Comparison of ENCODE assay signal across 22 cellular contexts in the genomic region with DNA sequence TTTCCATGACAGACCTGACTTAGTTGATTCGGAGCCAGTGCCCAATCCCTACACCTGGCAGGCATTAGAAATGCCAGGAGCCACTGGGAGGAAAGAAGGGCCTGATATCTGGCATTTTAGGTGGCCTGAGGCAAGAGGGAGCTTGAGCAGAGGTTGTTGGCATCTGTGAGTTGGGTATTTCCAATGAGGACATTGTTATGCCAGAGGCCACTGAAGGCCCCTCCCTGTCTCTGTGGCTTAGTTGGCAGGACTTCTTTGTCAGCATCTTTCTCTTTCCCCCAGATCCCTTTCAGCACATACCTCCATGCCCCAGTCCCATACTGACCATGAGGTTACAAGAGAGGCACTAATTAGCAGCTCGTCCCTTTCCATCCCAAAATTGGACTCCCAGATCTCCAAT.
"Had no signal": no experiment of that assay in that cellular context is flagged by ENCODE, and none has a peak within 500 bp of the region (broad histone marks: within the 10 kb centered on the region; RNA-seq: fewer than 3 reads in every experiment).

No MANE protein-coding gene starts in this region.

- H3K4me3 Mint-ChIP-seq: naive thymus-derived CD4-positive, alpha-beta T cell; nephron progenitor cell; stimulated activated effector memory CD8-positive, alpha-beta T cell treated with anti-CD3 and anti-CD28 coated beads, Interleukin-12 subunit alpha, Interleukin-12 subunit beta, amount 100 ng/mL, for 72 hours; stimulated activated naive CD8-positive, alpha-beta T cell treated with anti-CD3 and anti-CD28 coated beads, Interleukin-15, amount 100 ng/mL, for 72 hours had no signal

- H3K79me2 ChIP-seq: hepatocyte had no signal

- H3K27me3 Mint-ChIP-seq: stimulated activated naive CD8-positive, alpha-beta T cell treated with anti-CD3 and anti-CD28 coated beads, Interleukin-15, amount 100 ng/mL, for 72 hours had no signal

- ATAC-seq: foreskin keratinocyte; left cardiac atrium; lower lobe of right lung; naive thymus-derived CD4-positive, alpha-beta T cell; psoas muscle; right lobe of liver; stimulated activated effector memory CD8-positive, alpha-beta T cell treated with anti-CD3 and anti-CD28 coated beads, Interleukin-12 subunit alpha, Interleukin-12 subunit beta, amount 100 ng/mL, for 72 hours; stimulated activated naive CD8-positive, alpha-beta T cell treated with anti-CD3 and anti-CD28 coated beads, Interleukin-15, amount 100 ng/mL, for 72 hours had no signal

- H3K4me2 ChIP-seq: hepatocyte had no signal

- H3K27me3 ChIP-seq: colonic mucosa, esophagus squamous epithelium, foreskin keratinocyte, hepatocyte, right lobe of liver, testis, transverse colon had no signal

- H3K36me3 Mint-ChIP-seq: stimulated activated effector memory CD8-positive, alpha-beta T cell treated with anti-CD3 and anti-CD28 coated beads, Interleukin-12 subunit alpha, Interleukin-12 subunit beta, amount 100 ng/mL, for 72 hours had no signal

- H3K27ac Mint-ChIP-seq: naive thymus-derived CD4-positive, alpha-beta T cell; nephron progenitor cell; stimulated activated effector memory CD8-positive, alpha-beta T cell treated with anti-CD3 and anti-CD28 coated beads, Interleukin-12 subunit alpha, Interleukin-12 subunit beta, amount 100 ng/mL, for 72 hours; stimulated activated naive CD8-positive, alpha-beta T cell treated with anti-CD3 and anti-CD28 coated beads, Interleukin-15, amount 100 ng/mL, for 72 hours had no signal

- H3K36me3 ChIP-seq: colonic mucosa, esophagus squamous epithelium, left ventricle myocardium inferior, lower lobe of right lung, right lobe of liver, transverse colon had no signal

- H3K9me3 ChIP-seq: colonic mucosa, esophagus squamous epithelium, left ventricle myocardium inferior, lower lobe of right lung, psoas muscle, right lobe of liver, testis, transverse colon had no signal

- H3K27ac ChIP-seq: colonic mucosa, esophagus squamous epithelium, foreskin keratinocyte, hepatocyte, left ventricle myocardium inferior, lower lobe of right lung, psoas muscle, right lobe of liver, testis, transverse colon had no signal

- DNase-seq: colonic mucosa; dermis blood vessel endothelial cell; esophagus squamous epithelium; foreskin keratinocyte; head of caudate nucleus; kidney; left cardiac atrium; left ventricle myocardium inferior; lower lobe of right lung; mesendoderm; naive thymus-derived CD4-positive, alpha-beta T cell; nephron progenitor cell; psoas muscle; retina; right lobe of liver; stimulated activated CD4-positive, alpha-beta T cell treated with anti-CD3 and anti-CD28 coated beads, Interleukin-4, amount 100 ng/mL, for 1 hour; stimulated activated CD8-positive, alpha-beta memory T cell treated with anti-CD3 and anti-CD28 coated beads, Interleukin-4, amount 100 ng/mL, for 48 hours; stimulated activated naive CD8-positive, alpha-beta T cell treated with anti-CD3 and anti-CD28 coated beads, Interleukin-15, amount 100 ng/mL, for 72 hours; testis; transverse colon had no signal

- H3K4me3 ChIP-seq: colonic mucosa, esophagus squamous epithelium, hepatocyte, left ventricle myocardium inferior, lower lobe of right lung, psoas muscle, right lobe of liver, testis, transverse colon had no signal

- H3K4me1 ChIP-seq: colonic mucosa, esophagus squamous epithelium, foreskin keratinocyte, left ventricle myocardium inferior, lower lobe of right lung, psoas muscle, right lobe of liver, testis, transverse colon had no signal

- H3K4me1 Mint-ChIP-seq: nephron progenitor cell; stimulated activated effector memory CD8-positive, alpha-beta T cell treated with anti-CD3 and anti-CD28 coated beads, Interleukin-12 subunit alpha, Interleukin-12 subunit beta, amount 100 ng/mL, for 72 hours; stimulated activated naive CD8-positive, alpha-beta T cell treated with anti-CD3 and anti-CD28 coated beads, Interleukin-15, amount 100 ng/mL, for 72 hours had no signal
